17 cellular contexts compared by ENCODE assay signal in the genomic region with DNA sequence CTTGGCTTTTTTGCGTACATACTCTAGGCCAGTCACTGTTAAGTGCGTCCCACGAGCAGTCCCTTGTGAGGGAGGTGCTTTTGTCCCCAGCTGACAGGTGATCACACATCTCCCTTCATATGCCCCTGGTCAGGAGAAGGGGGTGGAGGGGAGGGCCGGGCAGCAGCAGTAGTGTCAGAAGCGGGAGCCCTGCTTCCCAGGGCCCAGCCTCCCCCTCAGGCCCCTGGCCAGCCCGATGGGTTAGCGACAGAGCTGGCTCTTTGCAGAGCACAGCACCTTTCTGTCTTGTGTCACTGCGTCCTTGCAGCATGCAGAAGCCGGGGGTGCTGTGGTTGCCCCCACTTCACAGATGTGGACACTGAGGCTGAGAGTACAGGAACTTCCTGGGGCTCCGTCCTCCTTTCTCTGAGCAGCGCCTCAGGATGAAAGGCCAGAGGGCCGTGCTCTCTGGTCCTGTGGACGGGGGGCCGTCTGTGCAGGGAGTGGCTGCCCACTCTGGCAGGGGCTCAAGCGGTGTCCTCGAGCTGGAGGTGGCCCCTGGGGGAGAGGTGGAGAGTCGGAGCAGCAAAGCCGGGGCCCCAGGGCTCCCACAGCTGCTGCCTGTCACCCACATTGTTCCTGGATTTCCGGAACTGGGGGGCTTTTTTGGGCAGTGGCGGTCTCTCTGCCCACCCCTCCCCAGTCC.
"Had no signal": no experiment of that assay in that cellular context is flagged by ENCODE, and none has a peak within 500 bp of the region (broad histone marks: within the 10 kb centered on the region; RNA-seq: fewer than 3 reads in every experiment).

No MANE protein-coding gene starts in this region.

- FAIRE-seq: astrocyte, islet of Langerhans, pancreas, urothelium cell line had no signal

- H3K27me3 ChIP-seq: gastroesophageal sphincter, left lung, pancreas, thyroid gland had no signal

- H3K27me3 Mint-ChIP-seq: activated naive CD8-positive, alpha-beta T cell treated with anti-CD3 and anti-CD28 coated beads, Interleukin-2, amount 50 U/mL, for 24 hours; activated T-helper 17 cell treated with anti-CD3 and anti-CD28 coated beads, Interleukin-2, amount 50 U/mL, for 72 hours; memory B cell; stimulated activated memory B cell treated with anti-CD40 and anti-IgM and Interleukin-4, amounts not matched to agents 10 μg/mL and 1 μg/mL and 100 μg/mL, for 72 hours had no signal

- H3K36me3 ChIP-seq: pancreas had no signal

- H3K4me3 Mint-ChIP-seq: activated naive CD4-positive, alpha-beta T cell treated with anti-CD3 and anti-CD28 coated beads for 36 hours; activated naive CD8-positive, alpha-beta T cell treated with anti-CD3 and anti-CD28 coated beads, Interleukin-2, amount 50 U/mL, for 24 hours; activated T-helper 17 cell treated with anti-CD3 and anti-CD28 coated beads, Interleukin-2, amount 50 U/mL, for 72 hours; memory B cell; nephron progenitor cell; stimulated activated memory B cell treated with anti-CD40 and anti-IgM and Interleukin-4, amounts not matched to agents 10 μg/mL and 1 μg/mL and 100 μg/mL, for 72 hours; T-helper 2 cell treated with Interferon-gamma antibody and Interleukin-4, amounts not matched to agents 5 μg/mL and 100 μg/mL, for 36 hours had no signal

- DNase-seq: activated CD4-positive, alpha-beta T cell treated with anti-CD3 and anti-CD28 coated beads, Interleukin-2, amount 50 U/mL, for 1 hour; activated naive CD4-positive, alpha-beta T cell treated with anti-CD3 and anti-CD28 coated beads for 36 hours; activated naive CD8-positive, alpha-beta T cell treated with anti-CD3 and anti-CD28 coated beads, Interleukin-2, amount 50 U/mL, for 24 hours; activated T-cell treated with anti-CD3 and anti-CD28 coated beads for 4 hours; nephron progenitor cell; stimulated activated CD4-positive, alpha-beta T cell treated with anti-CD3 and anti-CD28 coated beads, Interleukin-2, amount 100 ng/mL, for 48 hours; thyroid gland had no signal

- ATAC-seq: activated naive CD8-positive, alpha-beta T cell treated with anti-CD3 and anti-CD28 coated beads, Interleukin-2, amount 50 U/mL, for 24 hours; activated T-helper 17 cell treated with anti-CD3 and anti-CD28 coated beads, Interleukin-2, amount 50 U/mL, for 72 hours; gastroesophageal sphincter; left lung; stimulated activated memory B cell treated with anti-CD40 and anti-IgM and Interleukin-4, amounts not matched to agents 10 μg/mL and 1 μg/mL and 100 μg/mL, for 72 hours had no signal

- H3K36me3 Mint-ChIP-seq: stimulated activated memory B cell treated with anti-CD40 and anti-IgM and Interleukin-4, amounts not matched to agents 10 μg/mL and 1 μg/mL and 100 μg/mL, for 72 hours had no signal

- H3K27ac Mint-ChIP-seq: activated naive CD4-positive, alpha-beta T cell treated with anti-CD3 and anti-CD28 coated beads for 36 hours; activated naive CD8-positive, alpha-beta T cell treated with anti-CD3 and anti-CD28 coated beads, Interleukin-2, amount 50 U/mL, for 24 hours; activated T-helper 17 cell treated with anti-CD3 and anti-CD28 coated beads, Interleukin-2, amount 50 U/mL, for 72 hours; memory B cell; nephron progenitor cell; T-helper 2 cell treated with Interferon-gamma antibody and Interleukin-4, amounts not matched to agents 5 μg/mL and 100 μg/mL, for 36 hours had no signal

- H3K27ac ChIP-seq: left lung, thyroid gland had no signal

- H3K9me3 ChIP-seq: gastroesophageal sphincter, left lung, pancreas, thyroid gland had no signal

- H3K4me3 ChIP-seq: gastroesophageal sphincter, left lung, pancreas, thyroid gland had no signal

- H3K9me3 Mint-ChIP-seq: activated naive CD4-positive, alpha-beta T cell treated with anti-CD3 and anti-CD28 coated beads for 36 hours; activated naive CD8-positive, alpha-beta T cell treated with anti-CD3 and anti-CD28 coated beads, Interleukin-2, amount 50 U/mL, for 24 hours; activated T-helper 17 cell treated with anti-CD3 and anti-CD28 coated beads, Interleukin-2, amount 50 U/mL, for 72 hours; memory B cell; nephron progenitor cell; stimulated activated memory B cell treated with anti-CD40 and anti-IgM and Interleukin-4, amounts not matched to agents 10 μg/mL and 1 μg/mL and 100 μg/mL, for 72 hours; T-helper 2 cell treated with Interferon-gamma antibody and Interleukin-4, amounts not matched to agents 5 μg/mL and 100 μg/mL, for 36 hours had no signal
